23 cellular contexts compared by ENCODE assay signal in the genomic region with DNA sequence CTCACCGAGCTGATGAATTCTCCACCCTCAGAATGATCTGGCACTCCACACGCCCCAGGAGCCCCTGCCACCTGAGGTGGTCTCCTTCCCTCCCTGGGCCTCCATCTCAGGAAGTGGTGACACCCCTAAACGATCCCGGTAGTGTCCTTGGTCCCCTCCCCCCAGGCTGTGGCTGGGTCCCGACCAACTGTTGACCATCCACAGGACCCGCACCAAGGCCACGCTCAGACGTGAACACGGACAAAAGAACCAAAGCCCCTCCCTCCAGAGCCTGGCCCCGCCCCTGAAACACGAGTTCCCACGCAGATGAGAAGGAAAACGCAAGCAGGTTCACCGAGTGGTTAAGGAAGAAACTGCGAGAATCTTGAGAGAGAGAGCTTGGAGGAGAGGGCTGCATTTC. TPM values are rescaled to one million over a fixed set of nuclear protein-coding genes. Genes with fewer than 3 reads are reported as not detected.
"Had no signal": no experiment of that assay in that cellular context is flagged by ENCODE, and none has a peak within 500 bp of the region (broad histone marks: within the 10 kb centered on the region; RNA-seq: fewer than 3 reads in every experiment).

No MANE protein-coding gene starts in this region.

- H3K9me3 Mint-ChIP-seq: activated CD4-positive, alpha-beta memory T cell treated with anti-CD3 and anti-CD28 coated beads for 36 hours; activated naive CD4-positive, alpha-beta T cell treated with anti-CD3 and anti-CD28 coated beads, Interleukin-2, amount 50 U/mL, for 24 hours; activated T-cell treated with anti-CD3 and anti-CD28 coated beads, Interleukin-2, amount 50 U/mL, for 4 hours; nephron; T-cell had no signal

- H3K4me1 ChIP-seq: body of pancreas, upper lobe of right lung had no signal

- H3K27ac Mint-ChIP-seq: activated CD4-positive, alpha-beta memory T cell treated with anti-CD3 and anti-CD28 coated beads for 36 hours; activated CD8-positive, alpha-beta memory T cell treated with anti-CD3 and anti-CD28 coated beads, Interleukin-2, amount 10 ng/mL, durations not matched to agents 7 days and 5 days; activated naive CD4-positive, alpha-beta T cell treated with anti-CD3 and anti-CD28 coated beads, Interleukin-2, amount 50 U/mL, for 24 hours; nephron; progenitor cell of endocrine pancreas; T-cell had no signal

- H3K4me3 ChIP-seq: body of pancreas, heart left ventricle, SK-N-MC, thoracic aorta, upper lobe of right lung had no signal

- H3K27me3 ChIP-seq: body of pancreas, heart left ventricle, upper lobe of right lung had no signal

- H3K4me3 Mint-ChIP-seq: activated CD4-positive, alpha-beta memory T cell treated with anti-CD3 and anti-CD28 coated beads for 36 hours; activated CD8-positive, alpha-beta memory T cell treated with anti-CD3 and anti-CD28 coated beads, Interleukin-2, amount 10 ng/mL, durations not matched to agents 7 days and 5 days; activated naive CD4-positive, alpha-beta T cell treated with anti-CD3 and anti-CD28 coated beads, Interleukin-2, amount 50 U/mL, for 24 hours; activated T-cell treated with anti-CD3 and anti-CD28 coated beads, Interleukin-2, amount 50 U/mL, for 4 hours; nephron had no signal

- ATAC-seq: activated CD8-positive, alpha-beta memory T cell treated with anti-CD3 and anti-CD28 coated beads, Interleukin-2, amount 10 ng/mL, durations not matched to agents 7 days and 5 days; activated T-cell treated with anti-CD3 and anti-CD28 coated beads, Interleukin-2, amount 50 U/mL, for 4 hours; body of pancreas; left lobe of liver; sciatic nerve; T-cell; upper lobe of right lung had no signal

- H3K9me3 ChIP-seq: body of pancreas, heart left ventricle, thoracic aorta, upper lobe of right lung had no signal

- H3K27ac ChIP-seq: body of pancreas, heart left ventricle, SK-N-MC, thoracic aorta, upper lobe of right lung, VCaP had no signal

- DNase-seq: activated CD4-positive, alpha-beta memory T cell treated with anti-CD3 and anti-CD28 coated beads for 36 hours; activated CD8-positive, alpha-beta memory T cell treated with anti-CD3 and anti-CD28 coated beads, Interleukin-2, amount 10 ng/mL, durations not matched to agents 7 days and 5 days; activated effector memory CD4-positive, alpha-beta T cell treated with Interleukin-2 at 50 U/mL for 16 hours; activated T-cell treated with anti-CD3 and anti-CD28 coated beads, Interleukin-2, amount 50 U/mL, for 4 hours; body of pancreas; cortex of kidney; effector CD8-positive, alpha-beta T cell; mesenchymal stem cell; T-cell; upper lobe of right lung had no signal

- H3K27me3 Mint-ChIP-seq: activated CD4-positive, alpha-beta memory T cell treated with anti-CD3 and anti-CD28 coated beads for 36 hours; activated CD8-positive, alpha-beta memory T cell treated with anti-CD3 and anti-CD28 coated beads, Interleukin-2, amount 10 ng/mL, durations not matched to agents 7 days and 5 days; activated naive CD4-positive, alpha-beta T cell treated with anti-CD3 and anti-CD28 coated beads, Interleukin-2, amount 50 U/mL, for 24 hours; progenitor cell of endocrine pancreas; T-cell had no signal

- H3K4me1 Mint-ChIP-seq: activated CD8-positive, alpha-beta memory T cell treated with anti-CD3 and anti-CD28 coated beads, Interleukin-2, amount 10 ng/mL, durations not matched to agents 7 days and 5 days; activated naive CD4-positive, alpha-beta T cell treated with anti-CD3 and anti-CD28 coated beads, Interleukin-2, amount 50 U/mL, for 24 hours; T-cell had no signal

- FAIRE-seq: frontal cortex, islet of Langerhans had no signal

RNA-seq across cellular contexts. Expression of gene DOK7, which starts 52.5 kb away (rescaled TPM):
- total RNA-seq: activated CD4-positive, alpha-beta memory T cell treated with anti-CD3 and anti-CD28 coated beads for 36 hours; activated CD8-positive, alpha-beta memory T cell treated with anti-CD3 and anti-CD28 coated beads, Interleukin-2, amount 10 ng/mL, durations not matched to agents 7 days and 5 days; activated T-cell treated with anti-CD3 and anti-CD28 coated beads, Interleukin-2, amount 50 U/mL, for 4 hours; omental fat pad; progenitor cell of endocrine pancreas; sciatic nerve had no signal
- polyA plus RNA-seq: fibroblast of lung had no signal
